In the genomic region with DNA sequence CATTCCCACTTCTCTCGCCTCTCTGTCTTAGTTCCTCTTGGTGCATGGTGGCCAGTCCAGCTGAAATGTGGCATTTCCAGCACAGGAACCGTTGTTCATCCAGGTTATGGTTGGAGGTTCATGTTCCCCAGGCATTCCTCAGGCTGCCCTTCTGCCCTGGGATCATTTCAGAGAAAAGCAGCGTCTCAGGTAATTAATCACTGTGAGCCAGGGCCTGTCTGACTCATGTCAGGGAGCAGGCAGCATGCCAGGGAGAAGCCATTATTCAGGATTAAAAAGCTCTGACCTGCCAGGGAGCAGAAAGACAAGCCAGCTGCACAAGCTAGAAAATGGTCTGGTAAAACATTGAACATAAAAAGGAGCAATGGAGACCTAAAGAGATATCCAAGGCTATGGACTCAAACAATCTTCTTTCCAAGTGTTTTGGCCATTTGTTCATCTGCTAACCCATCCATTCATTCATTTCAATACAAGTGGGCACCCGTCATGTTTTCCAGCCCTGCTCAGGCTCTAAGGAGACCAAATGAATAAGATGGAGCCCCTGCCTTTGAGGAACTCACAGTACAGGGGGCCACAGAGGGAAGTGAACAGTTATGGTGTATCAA, we compare ENCODE assay signal across 10 cellular contexts.
DNase-seq lines count a peak whose midpoint lies in the region; ATAC-seq and TF ChIP-seq lines count a peak whose summit lies in the region.
"Had no signal": no experiment of that assay in that cellular context is flagged by ENCODE, and none has a peak within 500 bp of the region (broad histone marks: within the 10 kb centered on the region; RNA-seq: fewer than 3 reads in every experiment).

No MANE protein-coding gene starts in this region.

- CTCF ChIA-PET in RWPE1 (lab: Yijun Ruan, JAX), result interaction anchor here (0.6 to 1.5 kb wide), 5 partner anchors 12 to 1444 kb away, joined by 3 to 4 read pairs (median 3); no protein-coding TSS in a partner anchor

- TF ChIP-seq CTCF in RWPE1 (conservative IDR thresholded peaks at IDR 0.05; ENCODE audit: low read depth), result no peak

- H3K27ac ChIP-seq in RWPE1, result peak overlapping the region; percentile 53

- POLR2A ChIA-PET in RWPE1 (lab: Yijun Ruan, JAX; ENCODE audit: low non-redundant PET), result no interaction called here

- peak; percentile 90 for DNase-seq in DMS 273 (lab: John Stamatoyannopoulos, UW; ENCODE audit: unreplicated experiment)
- peak; percentile 92 for DNase-seq in RWPE1 (ENCODE audit: low spot score)
- peak; percentile 3 for DNase-seq in iris pigment epithelial cell (ENCODE audit: low read depth)
- no peak for DNase-seq in NCI-H526 treated with DMSO at 0.1 percent for 48 hours (lab: John Stamatoyannopoulos, UW)
- no peak for DNase-seq in Right ventricle myocardium inferior (ENCODE audit: missing footprints)
- DNase-seq in activated naive CD4-positive, alpha-beta T cell treated with anti-CD3 and anti-CD28 coated beads, Interleukin-2, amount 50 U/mL, for 16 hours, result no peak
- DNase-seq: activated effector memory CD4-positive, alpha-beta T cell treated with anti-CD3 and anti-CD28 coated beads, Interleukin-2, amount 50 U/mL, for 16 hours; NCI-H2029 treated with DMSO at 0.1 percent for 48 hours had no signal

- intact Hi-C loops in Right ventricle myocardium inferior (cut with DNase I), result no loop called here

- TF ChIP-seq EP300 in Ishikawa (IDR thresholded peaks at IDR 0.05; ENCODE audit: borderline replicate concordance), result no peak

- TF ChIP-seq RAD21 in Ishikawa (IDR thresholded peaks at IDR 0.05; ENCODE audit: low read depth), result no peak

- ATAC-seq in Right ventricle myocardium inferior (no peak), GM18520 (IDR thresholded peaks at IDR 0.05; ENCODE audit: unreplicated experiment) (no peak)

TF ChIP-seq in Ishikawa, 13 proteins besides CTCF, POLR2A, EP300 and RAD21:
- TF ChIP-seq FOXM1 (IDR thresholded peaks at IDR 0.05; ENCODE audit: borderline replicate concordance, low read depth) (no peak), NFIC (IDR thresholded peaks at IDR 0.05) (0 out of 2 replicates have a peak, but pooled peaks have one; percentile 7)

Comparison
In these comparisons a context has a peak if more than half of its experiments do, and no peak if none do; other contexts are left out.
1. DNase-seq: peak in DMS 273 (single experiment), RWPE1 (single experiment) and iris pigment epithelial cell (single experiment); none in NCI-H526 treated with DMSO at 0.1 percent for 48 hours (single experiment), Right ventricle myocardium inferior (single experiment) and activated naive CD4-positive, alpha-beta T cell treated with anti-CD3 and anti-CD28 coated beads, Interleukin-2, amount 50 U/mL, for 16 hours (single experiment).